ENCODE assay signal across 8 cellular contexts in genomic region chr16:27374794-27375499, GRCh38. TPM values are rescaled to one million over a fixed set of nuclear protein-coding genes. Genes with fewer than 3 reads are reported as not detected.
DNase-seq lines count a peak whose midpoint lies in the region; ATAC-seq, FAIRE-seq and TF ChIP-seq lines count a peak whose summit lies in the region.

No MANE protein-coding gene starts in this region.

- no peak for DNase-seq in activated CD4-positive, CD25-positive, alpha-beta regulatory T cell treated with anti-CD3 and anti-CD28 coated beads, Interleukin-2, amount 50 U/mL, for 72 hours
- DNase-seq in NCI-H1694 (lab: John Stamatoyannopoulos, UW) (peak; percentile 28), H1 (ENCODE audit: low read depth in 1 of 2, low spot score in 2 of 2) (peak; percentile 87 to 93), mesendoderm (peak; percentile 99)

- peak overlapping the region; percentile 42 for H4K91ac ChIP-seq in H1 (replicated peaks; ENCODE audit: insufficient read length, low read length)

- no peak overlapping the region for H3K14ac ChIP-seq in H1 (ENCODE audit: insufficient read length)

- no peak overlapping the region for H2BK20ac ChIP-seq in H1 (ENCODE audit: low read length)

- H2BK15ac ChIP-seq in H1 (ENCODE audit: low read length) = 0 out of 2 replicates have a peak overlapping the region, but pooled peaks have one; percentile 12
- no peak overlapping the region for H2BK15ac ChIP-seq in mesendoderm (replicated peaks; ENCODE audit: low read depth)

- TF ChIP-seq POLR2A in H1 (IDR thresholded peaks at IDR 0.05; ENCODE audit: control extremely low read depth in 1 of 2, low read depth in 2 of 2, low read length in 2 of 2) = no peak

- no peak overlapping the region for H3K9ac ChIP-seq in H1 (replicated peaks in 1 of 4; ENCODE audit: extremely low read depth in 1 of 4, low read depth in 3 of 4, low read length in 3 of 4)
- H3K9ac ChIP-seq in mesendoderm (ENCODE audit: low read length) = no peak overlapping the region
- no peak overlapping the region for H3K9ac ChIP-seq in subcutaneous abdominal adipose tissue (ENCODE audit: low read length in 5 of 5)

- no peak overlapping the region for H2BK120ac ChIP-seq in H1 (replicated peaks; ENCODE audit: low read depth, low read length)
- H2BK120ac ChIP-seq in mesendoderm (ENCODE audit: low read depth, low read length) = no peak overlapping the region

- H3K4me2 ChIP-seq in H1 (ENCODE audit: insufficient read depth in 1 of 2, low read depth in 2 of 2, low read length in 2 of 2) = 0 out of 4 replicates have a peak overlapping the region, but pooled peaks of 1 of the 2 experiments have one; percentile 4
- H3K4me2 ChIP-seq in mesendoderm (ENCODE audit: low read length) = no peak overlapping the region

- CTCF ChIA-PET in H1 (lab: Charles Lee; ENCODE audit: partially characterized antibody) = interaction anchor here (0.6 to 4.1 kb wide), 25 partner anchors 8 to 223 kb away, joined by 3 to 21 read pairs (median 4); partner anchors contain the start of gene IL21R

- H3K4me1 ChIP-seq in H1 (replicated peaks in 1 of 4; ENCODE audit: control insufficient read depth in 3 of 4, insufficient read depth in 4 of 4, low read length in 3 of 4) (peaks cover 0 to 2% (median 0%) of the 10 kb centered on the region in 4 experiments; a peak in 3 of 7 replicates), mesendoderm (ENCODE audit: control insufficient read depth, low read depth, low read length) (no peaks in the 10 kb centered on the region), subcutaneous abdominal adipose tissue (ENCODE audit: control insufficient read depth in 5 of 5, insufficient read depth in 5 of 5, low read length in 5 of 5) (peaks cover 0 to 14% (median 6%) of the 10 kb centered on the region in 5 donors)

- H3K79me1 ChIP-seq in H1 (ENCODE audit: low read depth, low read length) (no peaks in the 10 kb centered on the region), mesendoderm (ENCODE audit: low read length) (no peaks in the 10 kb centered on the region)

- H3K36me3 ChIP-seq in H1 (ENCODE audit: control insufficient read depth in 2 of 4, insufficient read depth in 4 of 4, low read length in 3 of 4) (no peaks in the 10 kb centered on the region), mesendoderm (ENCODE audit: control insufficient read depth, insufficient read depth, low read length) (no peaks in the 10 kb centered on the region), subcutaneous abdominal adipose tissue (ENCODE audit: control insufficient read depth in 5 of 5, insufficient read depth in 5 of 5, low read length in 5 of 5) (no peaks in the 10 kb centered on the region)

- H3K56ac ChIP-seq in H1 (replicated peaks; ENCODE audit: insufficient read length, low read depth, low read length) (no peak overlapping the region), mesendoderm (ENCODE audit: low read length) (peak overlapping the region; percentile 70)

- H3K27ac ChIP-seq in H1 (ENCODE audit: low read depth, low read length) (no peak overlapping the region), mesendoderm (ENCODE audit: low read depth, low read length) (no peak overlapping the region), subcutaneous abdominal adipose tissue (ENCODE audit: low read depth, low read length) (no peak overlapping the region)

- no peak overlapping the region for H3K4me3 ChIP-seq in WI38 (ENCODE audit: low read depth, low read length)
- H3K4me3 ChIP-seq in H1 (ENCODE audit: extremely low read depth in 1 of 4, insufficient read depth in 2 of 4, low read depth in 3 of 4, low read length in 4 of 4) = no peak overlapping the region
- H3K4me3 ChIP-seq in mesendoderm (ENCODE audit: low read length) = no peak overlapping the region
- peak overlapping the region in 3 of 5 donors; percentile 17 to 26 (median 24) for H3K4me3 ChIP-seq in subcutaneous abdominal adipose tissue (ENCODE audit: low read depth in 1 of 5, low read length in 5 of 5)

- H4K5ac ChIP-seq in H1 (ENCODE audit: insufficient read length, low read depth, low read length) = no peak overlapping the region
- H4K5ac ChIP-seq in mesendoderm (ENCODE audit: low read length) = no peak overlapping the region

- ATAC-seq in activated CD4-positive, CD25-positive, alpha-beta regulatory T cell treated with anti-CD3 and anti-CD28 coated beads, Interleukin-2, amount 50 U/mL, for 24 hours = peak; percentile 20 to 33
- ATAC-seq in HG02588 (IDR thresholded peaks at IDR 0.05; ENCODE audit: unreplicated experiment) = peak; percentile 40

- H3K18ac ChIP-seq in H1 (ENCODE audit: extremely low read depth, low read length) = no peak overlapping the region
- H3K18ac ChIP-seq in mesendoderm (ENCODE audit: low read length) = no peak overlapping the region

- no peak overlapping the region; the same call in 1 of the 2 replicates for H2BK12ac ChIP-seq in H1 (ENCODE audit: low read depth, low read length)

- TF ChIP-seq CTCF in WI38 (IDR thresholded peaks at IDR 0.05; ENCODE audit: low read depth, low read length) = peak; percentile 49
- TF ChIP-seq CTCF in H1 (IDR thresholded peaks at IDR 0.05; ENCODE audit: control extremely low read depth in 1 of 3, insufficient read depth in 1 of 3, low read depth in 1 of 3, low read length in 3 of 3) = peak; percentile 64 to 86 (median 79)

- FAIRE-seq in H1 (lab: Jason Lieb, UNC) = peak; percentile 100

- H3K23ac ChIP-seq in H1 (ENCODE audit: insufficient read length) = no peak overlapping the region
- H3K23ac ChIP-seq in mesendoderm (ENCODE audit: low read length) = no peak overlapping the region

- POLR2A ChIA-PET in H1 (lab: Charles Lee; ENCODE audit: partially characterized antibody) = interaction anchor here (0.9 kb wide), 1 partner anchor 13 kb away, joined by 3 read pairs; no protein-coding TSS in a partner anchor

- H3K27me3 ChIP-seq in H1 (replicated peaks in 1 of 4; ENCODE audit: control insufficient read depth in 3 of 4, extremely low read depth in 1 of 4, insufficient read depth in 3 of 4, low read length in 3 of 4) (no peaks in the 10 kb centered on the region), mesendoderm (ENCODE audit: insufficient read depth, low read length, poor library complexity) (no peaks in the 10 kb centered on the region), subcutaneous abdominal adipose tissue (ENCODE audit: control insufficient read depth in 5 of 5, insufficient read depth in 4 of 5, low read length in 5 of 5) (peaks cover 0 to 5% (median 0%) of the 10 kb centered on the region in 5 donors)

- H3K79me2 ChIP-seq in H1 (ENCODE audit: control insufficient read depth in 1 of 2, insufficient read depth in 2 of 2, low read length in 2 of 2) = no peaks in the 10 kb centered on the region
- no peaks in the 10 kb centered on the region for H3K79me2 ChIP-seq in mesendoderm (ENCODE audit: control insufficient read depth, insufficient read depth, low read length)

- no peaks in the 10 kb centered on the region for H4K20me1 ChIP-seq in H1 (replicated peaks in 1 of 2; ENCODE audit: control insufficient read depth in 1 of 2, insufficient read depth in 2 of 2, low read length in 2 of 2)

- peak overlapping the region; percentile 72; the same call in 1 of the 2 replicates for H2AFZ ChIP-seq in H1 (ENCODE audit: low read length)

- H2BK5ac ChIP-seq in H1 (ENCODE audit: low read depth, low read length) (no peak overlapping the region), mesendoderm (ENCODE audit: low read length) (no peak overlapping the region)

- peak; percentile 63 to 73 for TF ChIP-seq RAD21 in H1 (IDR thresholded peaks at IDR 0.05 in 1 of 2, conservative IDR thresholded peaks at IDR 0.05 in 1 of 2; ENCODE audit: low read depth in 2 of 2, low read length in 2 of 2)

- no peaks in the 10 kb centered on the region for H3K23me2 ChIP-seq in H1 (ENCODE audit: low read depth, low read length)

- peak overlapping the region; percentile 52; the same call in 1 of the 2 replicates for H4K8ac ChIP-seq in H1 (ENCODE audit: extremely low read depth, insufficient read depth, low read length)
- H4K8ac ChIP-seq in mesendoderm (ENCODE audit: low read depth, low read length) = no peak overlapping the region

- H3K9me3 ChIP-seq in H1 (ENCODE audit: insufficient read depth in 2 of 2, low read depth in 1 of 2, low read length in 1 of 2) (0 out of 4 replicates have a peak, but pooled peaks cover 0 to 3% of the 10 kb centered on the region in 2 experiments), subcutaneous abdominal adipose tissue (ENCODE audit: control insufficient read depth in 5 of 5, low read length in 5 of 5) (peaks cover 0 to 4% (median 0%) of the 10 kb centered on the region in 5 donors)

- H2AK5ac ChIP-seq in H1 (ENCODE audit: low read depth, low read length) (no peak overlapping the region), mesendoderm (ENCODE audit: low read length) (no peak overlapping the region)

- WGBS in H1 (ENCODE audit: extremely low coverage in 1 of 2, insufficient coverage in 1 of 2, insufficient read length in 1 of 2, insufficient replicate concordance in 2 of 2, low coverage in 1 of 2, low lambda C conversion rate in 2 of 2, missing lambda C conversion rate in 1 of 2), 2 experiments = 39% methylated on average over 10 of the region's 10 CpGs; no CpG with 5 or more reads in 1 of the 2 experiments
- no CpG with 5 or more reads among the region's 10 CpGs for WGBS in mesendoderm (ENCODE audit: extremely low coverage, insufficient coverage, low lambda C conversion rate)

- no peak overlapping the region for H3K4ac ChIP-seq in H1 (replicated peaks; ENCODE audit: insufficient read length, low read depth, low read length)
- no peak overlapping the region for H3K4ac ChIP-seq in mesendoderm (ENCODE audit: low read depth, low read length)

- no peak for TF ChIP-seq EP300 in H1 (IDR thresholded peaks at IDR 0.05; ENCODE audit: borderline replicate concordance in 1 of 2, low read depth in 2 of 2, low read length in 2 of 2)

TF ChIP-seq in H1, 55 proteins besides CTCF, POLR2A, EP300 and RAD21 (continues in another document):
- peak; percentile 43; the same call in 1 of the 2 replicates for TF ChIP-seq CREB1 (IDR thresholded peaks at IDR 0.05)
- peak; percentile 44 for TF ChIP-seq ASH2L (IDR thresholded peaks at IDR 0.05; ENCODE audit: low read length)
- no peak for TF ChIP-seq GTF2F1 (IDR thresholded peaks at IDR 0.05; ENCODE audit: borderline replicate concordance, low read depth, low read length)
- no peak for TF ChIP-seq SUZ12 (IDR thresholded peaks at IDR 0.05; ENCODE audit: low read length)
- no peak for TF ChIP-seq SIRT6 (IDR thresholded peaks at IDR 0.05; ENCODE audit: low read length)
- no peak for TF ChIP-seq RNF2 (IDR thresholded peaks at IDR 0.05; ENCODE audit: borderline replicate concordance, low read depth, low read length, missing control alignments, poor library complexity, severe bottlenecking)

RNA-seq across cellular contexts. Expression of gene IL21R, which starts 27.0 kb away (rescaled TPM):
- total RNA-seq in H1 (2021; fragmentation: NEBNext Ultra II Directional; extraction: Animal tissue kit (Norgen Biotek cat#: 25700)) = 0.34 TPM in 2 replicates
- polyA plus RNA-seq in H1 (2011; rRNA removed) = 0.70 and 0.75 TPM in 2 replicates
- polyA plus RNA-seq in H1 (2011; cell fraction: cytosol; rRNA removed) = 0.79 TPM
- polyA plus RNA-seq in H1 (2011; cell fraction: nucleus; rRNA removed) = 0.43 TPM
- polyA plus RNA-seq in H1 (2012, experiment 1 of 2) = 0.29 to 0.58 TPM (median 0.34 TPM) in 4 replicates
- 0.33 TPM for polyA plus RNA-seq in H1 (2012, experiment 2 of 2)
- 0.97 TPM for polyA plus RNA-seq in H1 (2013, experiment 1 of 2)
- polyA plus RNA-seq in H1 (2013, experiment 2 of 2) = 0.96 TPM
- polyA minus RNA-seq in H1 (2011; rRNA and poly(A)+ RNA removed) = 1.1 and 1.9 TPM in 2 replicates
- polyA minus RNA-seq in H1 (2011; cell fraction: cytosol; rRNA and poly(A)+ RNA removed) = not detected
- polyA minus RNA-seq in H1 (2011; cell fraction: nucleus; rRNA and poly(A)+ RNA removed) = not detected
- polyA plus RNA-seq in mesendoderm (2013, experiment 1 of 2) = 0.52 TPM
- 0.63 TPM for polyA plus RNA-seq in mesendoderm (2013, experiment 2 of 2)

Comparison
In these comparisons a context has a peak if more than half of its experiments do, and no peak if none do; other contexts are left out.
1. H3K4me3 ChIP-seq: peak in subcutaneous abdominal adipose tissue (3 of 5); none in WI38 (single experiment), H1 (0 of 4) and mesendoderm (single experiment).